ENCODE assay signal across 20 cellular contexts in the genomic region with DNA sequence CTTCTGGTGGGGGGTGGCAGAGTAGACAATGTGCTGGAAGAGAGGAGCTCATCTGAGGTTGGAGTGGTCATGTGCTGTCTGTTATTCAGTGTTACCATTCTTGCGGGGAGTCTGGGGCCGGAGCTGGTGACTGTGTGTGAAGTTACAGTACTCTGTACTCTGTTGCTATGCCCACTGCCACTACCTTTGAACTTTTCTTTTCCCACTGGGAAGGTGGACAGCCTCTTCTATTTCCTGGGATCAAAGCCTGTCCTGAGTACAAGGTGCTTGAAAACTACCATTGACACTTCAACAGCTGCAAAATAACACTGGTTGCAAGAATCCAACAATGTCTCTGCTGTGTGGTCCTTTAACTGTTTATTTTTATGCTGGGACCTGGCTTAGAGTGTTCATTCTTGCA.
DNase-seq lines count a peak whose midpoint lies in the region; ATAC-seq, FAIRE-seq and TF ChIP-seq lines count a peak whose summit lies in the region.
"Had no signal": no experiment of that assay in that cellular context is flagged by ENCODE, and none has a peak within 500 bp of the region (broad histone marks: within the 10 kb centered on the region; RNA-seq: fewer than 3 reads in every experiment).

No MANE protein-coding gene starts in this region.

- H3K36me3 Mint-ChIP-seq in endothelial cell (ENCODE audit: low read depth, unreplicated experiment) (peaks cover 36% of the 10 kb centered on the region), nephron (ENCODE audit: low read depth) (peaks cover 72% of the 10 kb centered on the region)

- no peak for DNase-seq in left ventricle myocardium superior
- DNase-seq in heart left ventricle = no peak
- no peak for DNase-seq in endothelial cell (ENCODE audit: low spot score)
- no peak for DNase-seq in DMS 273 treated with DMSO at 0.1 percent for 48 hours (lab: John Stamatoyannopoulos, UW)
- DNase-seq in H54 (ENCODE audit: insufficient read length, low spot score) = no peak
- DNase-seq in NCI-H510A (lab: John Stamatoyannopoulos, UW) = no peak
- DNase-seq in activated naive CD4-positive, alpha-beta T cell (lab: John Stamatoyannopoulos, UW) = no peak
- DNase-seq: EL, GM23248, Karpas-422, MG63, NCI-H1092, NCI-H1436 treated with DMSO at 0.1 percent for 48 hours, NCI-H345, NCI-H526 had no signal

- H3K9me3 Mint-ChIP-seq in endothelial cell (ENCODE audit: unreplicated experiment) = no peaks in the 10 kb centered on the region
- H3K9me3 Mint-ChIP-seq in nephron = peaks cover 20% of the 10 kb centered on the region

- TF ChIP-seq POLR2A in heart left ventricle (IDR thresholded peaks at IDR 0.05) (no peak), H54 (IDR thresholded peaks at IDR 0.05; ENCODE audit: low read depth, low read length) (no peak)

- ATAC-seq in left ventricle myocardium superior (peak; percentile 32), heart left ventricle (no peak)
- ATAC-seq: GM12878, Panc1 had no signal

- H3K27ac Mint-ChIP-seq in endothelial cell (ENCODE audit: unreplicated experiment) = peak overlapping the region; percentile 54
- peak overlapping the region in 2 of 3 experiments; percentile 7 to 87 for H3K27ac Mint-ChIP-seq in nephron
- H3K27ac Mint-ChIP-seq: B cell had no signal

- intact Hi-C loops in left ventricle myocardium superior (cut with micrococcal nuclease) (no loop called here), heart left ventricle (cut with DNase I) (loop anchor here in 1 of 10 donors (10.0 kb wide), 1 partner anchor 56 kb away; no protein-coding TSS in a partner anchor)

- peaks cover 0 to 15% (median 6%) of the 10 kb centered on the region in 9 donors for H3K36me3 ChIP-seq in heart left ventricle

- no peak for FAIRE-seq in H54 (lab: Jason Lieb, UNC)
- FAIRE-seq: GM12878, GM19239 had no signal

- no peak overlapping the region for H3K27ac ChIP-seq in heart left ventricle
- H3K27ac ChIP-seq: GM23248 had no signal

- peaks cover 3% of the 10 kb centered on the region for H3K27me3 Mint-ChIP-seq in endothelial cell (ENCODE audit: unreplicated experiment)
- no peaks in the 10 kb centered on the region for H3K27me3 Mint-ChIP-seq in nephron (ENCODE audit: low read depth)
- H3K27me3 Mint-ChIP-seq: B cell had no signal

- peaks cover 30% of the 10 kb centered on the region for H3K4me1 Mint-ChIP-seq in endothelial cell (ENCODE audit: unreplicated experiment)
- H3K4me1 Mint-ChIP-seq in nephron = no peaks in the 10 kb centered on the region

- H3K9me3 ChIP-seq in heart left ventricle = peaks cover 0 to 10% (median 1%) of the 10 kb centered on the region in 12 donors

- TF ChIP-seq CTCF in heart left ventricle (IDR thresholded peaks at IDR 0.05) (no peak), endothelial cell (IDR thresholded peaks at IDR 0.05; ENCODE audit: unreplicated experiment) (no peak), nephron (IDR thresholded peaks at IDR 0.05; ENCODE audit: unreplicated experiment in 3 of 3) (no peak)

- H3K4me3 ChIP-seq in heart left ventricle = no peak overlapping the region
- H3K4me3 ChIP-seq: GM12878, GM23248, MG63 had no signal

- WGBS in heart left ventricle, 4 donors = 85 to 92% (median 88%) methylated on average over 2 of the region's 2 CpGs

- peaks cover 0 to 8% (median 0%) of the 10 kb centered on the region in 12 donors for H3K4me1 ChIP-seq in heart left ventricle

- peak overlapping the region; percentile 79 for H3K4me3 Mint-ChIP-seq in endothelial cell (ENCODE audit: unreplicated experiment)
- H3K4me3 Mint-ChIP-seq in nephron = no peak overlapping the region
- H3K4me3 Mint-ChIP-seq: B cell had no signal

- no peaks in the 10 kb centered on the region for H3K27me3 ChIP-seq in heart left ventricle
- H3K27me3 ChIP-seq: MG63 had no signal
